1 cellular context compared by ENCODE assay signal in genomic region chr17:82679586-82680465, GRCh38.
TF ChIP-seq lines count a peak whose summit lies in the region.

No MANE protein-coding gene starts in this region.

TF ChIP-seq in GM23338, 12 proteins besides CTCF, POLR2A, EP300 and RAD21:
- no peak for TF ChIP-seq ZNF331 (CRISPR knock-in tag; IDR thresholded peaks at IDR 0.05; ENCODE audit: low read depth)
- TF ChIP-seq, protein P1, sequence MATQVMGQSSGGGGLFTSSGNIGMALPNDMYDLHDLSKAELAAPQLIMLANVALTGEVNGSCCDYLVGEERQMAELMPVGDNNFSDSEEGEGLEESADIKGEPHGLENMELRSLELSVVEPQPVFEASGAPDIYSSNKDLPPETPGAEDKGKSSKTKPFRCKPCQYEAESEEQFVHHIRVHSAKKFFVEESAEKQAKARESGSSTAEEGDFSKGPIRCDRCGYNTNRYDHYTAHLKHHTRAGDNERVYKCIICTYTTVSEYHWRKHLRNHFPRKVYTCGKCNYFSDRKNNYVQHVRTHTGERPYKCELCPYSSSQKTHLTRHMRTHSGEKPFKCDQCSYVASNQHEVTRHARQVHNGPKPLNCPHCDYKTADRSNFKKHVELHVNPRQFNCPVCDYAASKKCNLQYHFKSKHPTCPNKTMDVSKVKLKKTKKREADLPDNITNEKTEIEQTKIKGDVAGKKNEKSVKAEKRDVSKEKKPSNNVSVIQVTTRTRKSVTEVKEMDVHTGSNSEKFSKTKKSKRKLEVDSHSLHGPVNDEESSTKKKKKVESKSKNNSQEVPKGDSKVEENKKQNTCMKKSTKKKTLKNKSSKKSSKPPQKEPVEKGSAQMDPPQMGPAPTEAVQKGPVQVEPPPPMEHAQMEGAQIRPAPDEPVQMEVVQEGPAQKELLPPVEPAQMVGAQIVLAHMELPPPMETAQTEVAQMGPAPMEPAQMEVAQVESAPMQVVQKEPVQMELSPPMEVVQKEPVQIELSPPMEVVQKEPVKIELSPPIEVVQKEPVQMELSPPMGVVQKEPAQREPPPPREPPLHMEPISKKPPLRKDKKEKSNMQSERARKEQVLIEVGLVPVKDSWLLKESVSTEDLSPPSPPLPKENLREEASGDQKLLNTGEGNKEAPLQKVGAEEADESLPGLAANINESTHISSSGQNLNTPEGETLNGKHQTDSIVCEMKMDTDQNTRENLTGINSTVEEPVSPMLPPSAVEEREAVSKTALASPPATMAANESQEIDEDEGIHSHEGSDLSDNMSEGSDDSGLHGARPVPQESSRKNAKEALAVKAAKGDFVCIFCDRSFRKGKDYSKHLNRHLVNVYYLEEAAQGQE (IDR thresholded peaks at IDR 0.05; ENCODE audit: unreplicated experiment): no peak
TF ChIP-seq in GM23338: peak in this region for 0.
